ENCODE assay signal across 20 cellular contexts in genomic region chr9:71048271-71048670, GRCh38.
DNase-seq lines count a peak whose midpoint lies in the region; TF ChIP-seq lines count a peak whose summit lies in the region.
"Had no signal": no experiment of that assay in that cellular context is flagged by ENCODE, and none has a peak within 500 bp of the region (broad histone marks: within the 10 kb centered on the region; RNA-seq: fewer than 3 reads in every experiment).

No MANE protein-coding gene starts in this region.

- WGBS in GM23248 (ENCODE audit: low coverage in 1 of 2, low lambda C conversion rate in 2 of 2, missing lambda C conversion rate in 2 of 2), 2 experiments, result 21 to 30% methylated on average over 4 of the region's 4 CpGs

- no peak for TF ChIP-seq CTCF in retinal pigment epithelial cell (conservative IDR thresholded peaks at IDR 0.05; ENCODE audit: low read depth, low read length)

- H3K36me3 ChIP-seq in GM23248 (ENCODE audit: low read depth), result no peaks in the 10 kb centered on the region
- H3K36me3 ChIP-seq: SJSA1 had no signal

- H2AFZ ChIP-seq in GM23248, result no peak overlapping the region

- TF ChIP-seq EP300 in Ishikawa (IDR thresholded peaks at IDR 0.05; ENCODE audit: borderline replicate concordance), result peak; percentile 84

- H4K20me1 ChIP-seq in GM23248 (ENCODE audit: insufficient read depth), result no peaks in the 10 kb centered on the region

- in situ Hi-C loops in GM23248 (cut with MboI), result no loop called here

- no peak overlapping the region for H3K4me3 ChIP-seq in retinal pigment epithelial cell (ENCODE audit: low read length)
- H3K4me3 ChIP-seq in GM23248, result no peak overlapping the region
- H3K4me3 ChIP-seq: SJSA1 had no signal

- DNase-seq in glomerular visceral epithelial cell (ENCODE audit: extremely low spot score) (peak; percentile 13), left kidney (ENCODE audit: low read depth, low spot score) (peak; percentile 73), retinal pigment epithelial cell (ENCODE audit: low read depth) (peak; percentile 1), 8988T (no peak), GM23248 (no peak)
- DNase-seq in stimulated activated CD4-positive, alpha-beta T cell treated with anti-CD3 and anti-CD28 coated beads, Interleukin-4, amount 100 ng/mL, for 24 hours, result no peak
- DNase-seq: C1 segment of cervical spinal cord; CD4-positive, alpha-beta memory T cell; COR-L47; KG1; MM.1S; NCI-H2029; NCI-H2171; NCI-H226; NCI-H510A; NCI-H69; Right ventricle myocardium superior; RPMI8226 had no signal

- no peaks in the 10 kb centered on the region; the same call in 1 of the 2 replicates for H3K27me3 ChIP-seq in GM23248 (replicated peaks; ENCODE audit: insufficient read depth)

- H3F3A ChIP-seq in GM23248 (ENCODE audit: insufficient read depth), result no peaks in the 10 kb centered on the region

- H3K9me2 ChIP-seq in GM23248 (ENCODE audit: insufficient read depth), result no peaks in the 10 kb centered on the region

- no peak overlapping the region for H3K4me2 ChIP-seq in GM23248 (ENCODE audit: unreplicated experiment)

- no peaks in the 10 kb centered on the region for H3K79me2 ChIP-seq in GM23248 (ENCODE audit: insufficient read depth)

- no peak overlapping the region for H3K27ac ChIP-seq in GM23248
- H3K27ac ChIP-seq: SJSA1 had no signal

- no peaks in the 10 kb centered on the region for H3K4me1 ChIP-seq in GM23248 (ENCODE audit: insufficient read depth)
- H3K4me1 ChIP-seq: SJSA1 had no signal

- H3K9ac ChIP-seq in GM23248, result no peak overlapping the region

- TF ChIP-seq RAD21 in Ishikawa (IDR thresholded peaks at IDR 0.05; ENCODE audit: low read depth), result no peak

- H3K9me3 ChIP-seq in GM23248 (ENCODE audit: low read depth), result no peaks in the 10 kb centered on the region
- H3K9me3 ChIP-seq: SJSA1 had no signal

TF ChIP-seq in Ishikawa, 13 proteins besides CTCF, POLR2A, EP300 and RAD21:
- TF ChIP-seq TCF12 (IDR thresholded peaks at IDR 0.05; ENCODE audit: low read depth) (peak; percentile 73), TEAD4 (IDR thresholded peaks at IDR 0.05) (peak; percentile 93), USF1 (IDR thresholded peaks at IDR 0.05) (no peak), CREB1 (IDR thresholded peaks at IDR 0.05; ENCODE audit: low read depth) (no peak), YY1 (IDR thresholded peaks at IDR 0.05; ENCODE audit: low read depth) (0 out of 2 replicates have a peak, but pooled peaks have one; percentile 29), TAF1 (IDR thresholded peaks at IDR 0.05; ENCODE audit: low read depth) (no peak), FOXM1 (IDR thresholded peaks at IDR 0.05; ENCODE audit: borderline replicate concordance, low read depth) (no peak; the same call in 1 of the 2 replicates), NFIC (IDR thresholded peaks at IDR 0.05) (peak; percentile 84), EGR1 (IDR thresholded peaks at IDR 0.05) (no peak), ZBTB7A (IDR thresholded peaks at IDR 0.05; ENCODE audit: low read depth) (no peak), CEBPB (IDR thresholded peaks at IDR 0.05) (peak; percentile 35; the same call in 1 of the 2 replicates)
- TF ChIP-seq, protein P1, sequence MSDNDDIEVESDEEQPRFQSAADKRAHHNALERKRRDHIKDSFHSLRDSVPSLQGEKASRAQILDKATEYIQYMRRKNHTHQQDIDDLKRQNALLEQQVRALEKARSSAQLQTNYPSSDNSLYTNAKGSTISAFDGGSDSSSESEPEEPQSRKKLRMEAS (IDR thresholded peaks at IDR 0.05), result peak; percentile 53
- TF ChIP-seq, protein P2, sequence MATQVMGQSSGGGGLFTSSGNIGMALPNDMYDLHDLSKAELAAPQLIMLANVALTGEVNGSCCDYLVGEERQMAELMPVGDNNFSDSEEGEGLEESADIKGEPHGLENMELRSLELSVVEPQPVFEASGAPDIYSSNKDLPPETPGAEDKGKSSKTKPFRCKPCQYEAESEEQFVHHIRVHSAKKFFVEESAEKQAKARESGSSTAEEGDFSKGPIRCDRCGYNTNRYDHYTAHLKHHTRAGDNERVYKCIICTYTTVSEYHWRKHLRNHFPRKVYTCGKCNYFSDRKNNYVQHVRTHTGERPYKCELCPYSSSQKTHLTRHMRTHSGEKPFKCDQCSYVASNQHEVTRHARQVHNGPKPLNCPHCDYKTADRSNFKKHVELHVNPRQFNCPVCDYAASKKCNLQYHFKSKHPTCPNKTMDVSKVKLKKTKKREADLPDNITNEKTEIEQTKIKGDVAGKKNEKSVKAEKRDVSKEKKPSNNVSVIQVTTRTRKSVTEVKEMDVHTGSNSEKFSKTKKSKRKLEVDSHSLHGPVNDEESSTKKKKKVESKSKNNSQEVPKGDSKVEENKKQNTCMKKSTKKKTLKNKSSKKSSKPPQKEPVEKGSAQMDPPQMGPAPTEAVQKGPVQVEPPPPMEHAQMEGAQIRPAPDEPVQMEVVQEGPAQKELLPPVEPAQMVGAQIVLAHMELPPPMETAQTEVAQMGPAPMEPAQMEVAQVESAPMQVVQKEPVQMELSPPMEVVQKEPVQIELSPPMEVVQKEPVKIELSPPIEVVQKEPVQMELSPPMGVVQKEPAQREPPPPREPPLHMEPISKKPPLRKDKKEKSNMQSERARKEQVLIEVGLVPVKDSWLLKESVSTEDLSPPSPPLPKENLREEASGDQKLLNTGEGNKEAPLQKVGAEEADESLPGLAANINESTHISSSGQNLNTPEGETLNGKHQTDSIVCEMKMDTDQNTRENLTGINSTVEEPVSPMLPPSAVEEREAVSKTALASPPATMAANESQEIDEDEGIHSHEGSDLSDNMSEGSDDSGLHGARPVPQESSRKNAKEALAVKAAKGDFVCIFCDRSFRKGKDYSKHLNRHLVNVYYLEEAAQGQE (IDR thresholded peaks at IDR 0.05; ENCODE audit: low read depth), result no peak
TF ChIP-seq in Ishikawa: peak in this region for 6.

Comparison
In these comparisons a context has a peak if more than half of its experiments do, and no peak if none do; other contexts are left out.
1. DNase-seq: peak in glomerular visceral epithelial cell (single experiment), left kidney (single experiment) and retinal pigment epithelial cell (single experiment); none in 8988T (single experiment), stimulated activated CD4-positive, alpha-beta T cell treated with anti-CD3 and anti-CD28 coated beads, Interleukin-4, amount 100 ng/mL, for 24 hours (single experiment) and GM23248 (single experiment).